In genomic region chr1:43388021-43388575, GRCh38 we compare ENCODE assay signal across 1 cellular context.
TF ChIP-seq lines count a peak whose summit lies in the region.

No MANE protein-coding gene starts in this region.

TF ChIP-seq in SK-N-SH treated with all-trans-retinoic acid at 6 μM for 48 hours, 23 proteins besides CTCF, POLR2A, EP300 and RAD21 (continued from another document):
- TF ChIP-seq ISL1 (CRISPR knock-in tag; IDR thresholded peaks at IDR 0.05) = no peak
- no peak for TF ChIP-seq GLIS3 (CRISPR knock-in tag; IDR thresholded peaks at IDR 0.05)
- TF ChIP-seq ZFP3 (CRISPR knock-in tag; IDR thresholded peaks at IDR 0.05) = no peak
- TF ChIP-seq CSRNP3 (CRISPR knock-in tag; IDR thresholded peaks at IDR 0.05) = no peak
